In the genomic region with DNA sequence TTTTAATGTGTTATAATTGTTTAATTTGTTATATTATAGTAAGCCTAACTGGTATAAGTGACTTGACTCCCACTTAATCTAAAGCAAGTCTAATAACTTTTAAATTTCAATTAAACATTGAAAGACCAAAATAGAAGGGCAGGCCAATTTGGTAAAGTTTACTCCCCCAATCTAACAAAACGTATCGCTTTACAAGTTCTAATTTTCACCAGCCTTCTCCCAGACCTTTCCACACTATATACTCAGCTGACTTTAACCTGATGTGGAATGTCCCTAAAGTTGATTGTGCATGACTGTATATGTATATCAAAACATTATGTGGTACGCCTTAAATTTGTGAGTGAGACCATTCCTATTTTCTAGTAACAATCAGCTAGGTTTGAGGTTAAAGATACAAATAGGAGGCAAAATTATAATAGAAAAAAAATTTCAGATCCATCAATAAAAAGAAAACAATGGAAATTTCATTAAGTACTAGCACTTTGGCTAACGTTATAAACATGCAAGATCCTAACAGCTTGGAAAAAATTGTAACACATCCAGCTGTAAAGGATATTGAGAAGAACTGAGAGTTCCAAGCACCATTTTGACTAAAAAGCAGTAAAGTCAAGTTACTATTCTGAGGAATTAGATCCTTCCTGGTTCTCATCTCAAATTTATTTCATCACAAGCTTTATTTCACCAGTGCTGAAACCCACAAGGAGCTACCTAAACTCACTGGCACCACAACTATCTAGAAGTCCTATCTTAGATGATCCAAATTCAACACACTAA, we compare ENCODE assay signal across 14 cellular contexts.
DNase-seq lines count a peak whose midpoint lies in the region; ATAC-seq and TF ChIP-seq lines count a peak whose summit lies in the region.
"Had no signal": no experiment of that assay in that cellular context is flagged by ENCODE, and none has a peak within 500 bp of the region (broad histone marks: within the 10 kb centered on the region; RNA-seq: fewer than 3 reads in every experiment).

No MANE protein-coding gene starts in this region.

- peaks cover 7% of the 10 kb centered on the region for H3K27me3 Mint-ChIP-seq in nephron (ENCODE audit: low read depth)
- no peaks in the 10 kb centered on the region for H3K27me3 Mint-ChIP-seq in chondrocyte (ENCODE audit: low read depth)

- H3K4me1 ChIP-seq in left ventricle myocardium inferior (peaks cover 4% of the 10 kb centered on the region), right atrium auricular region (no peaks in the 10 kb centered on the region), HEK293 (ENCODE audit: control insufficient read depth, insufficient read depth, low read length) (no peaks in the 10 kb centered on the region)
- H3K4me1 ChIP-seq: HAP-1 had no signal

- no peaks in the 10 kb centered on the region for H3K36me3 Mint-ChIP-seq in nephron (ENCODE audit: low read depth)
- H3K36me3 Mint-ChIP-seq in chondrocyte (ENCODE audit: low read depth): peaks cover 5% of the 10 kb centered on the region
- H3K36me3 Mint-ChIP-seq: CD4-positive, alpha-beta memory T cell had no signal

- H3K4me3 ChIP-seq in left ventricle myocardium inferior: no peak overlapping the region
- H3K4me3 ChIP-seq in right atrium auricular region: no peak overlapping the region
- no peak overlapping the region for H3K4me3 ChIP-seq in HEK293 (ENCODE audit: low read depth, low read length)
- H3K4me3 ChIP-seq: HAP-1 had no signal

- H3K27ac Mint-ChIP-seq in nephron (peak overlapping the region; percentile 62 to 97 (median 74)), chondrocyte (ENCODE audit: unreplicated experiment) (no peak overlapping the region)
- H3K27ac Mint-ChIP-seq: CD4-positive, alpha-beta memory T cell had no signal

- no peak for DNase-seq in left ventricle myocardium inferior
- DNase-seq in right atrium auricular region (ENCODE audit: low spot score): no peak
- no peak for DNase-seq in chondrocyte (ENCODE audit: low spot score)
- DNase-seq: Calu3; CD4-positive, alpha-beta memory T cell; COR-L47; DMS53; DMS79 treated with DMSO at 0.1 percent for 48 hours; GF-D8; GOT3 had no signal

- H3K4me3 Mint-ChIP-seq in nephron (no peak overlapping the region), chondrocyte (ENCODE audit: unreplicated experiment) (no peak overlapping the region)
- H3K4me3 Mint-ChIP-seq: CD4-positive, alpha-beta memory T cell had no signal

- POLR2A ChIA-PET in HEK293 (lab: Yijun Ruan, JAX): no interaction called here

- no peak for ATAC-seq in HG03571 (IDR thresholded peaks at IDR 0.05; ENCODE audit: unreplicated experiment)

- H3K36me3 ChIP-seq in left ventricle myocardium inferior (no peaks in the 10 kb centered on the region), right atrium auricular region (no peaks in the 10 kb centered on the region), HEK293 (ENCODE audit: control insufficient read depth in 2 of 2, insufficient read depth in 1 of 2, low read length in 2 of 2) (no peaks in the 10 kb centered on the region)
- H3K36me3 ChIP-seq: HAP-1 had no signal

- H3K4me1 Mint-ChIP-seq in nephron (peaks cover 17% of the 10 kb centered on the region), chondrocyte (ENCODE audit: low read depth) (peaks cover 16% of the 10 kb centered on the region)
- H3K4me1 Mint-ChIP-seq: CD4-positive, alpha-beta memory T cell had no signal

- H3K27me3 ChIP-seq in left ventricle myocardium inferior (ENCODE audit: low read depth) (no peaks in the 10 kb centered on the region), right atrium auricular region (no peaks in the 10 kb centered on the region)

- CTCF ChIA-PET in HEK293 (lab: Yijun Ruan, JAX): interaction anchor here (2.9 kb wide), 1 partner anchor 18 kb away, joined by 12 read pairs; no protein-coding TSS in a partner anchor

- TF ChIP-seq CTCF in left ventricle myocardium inferior (IDR thresholded peaks at IDR 0.05; ENCODE audit: borderline replicate concordance) (no peak), right atrium auricular region (IDR thresholded peaks at IDR 0.05) (no peak), HEK293 (tag by site-specific recombination; IDR thresholded peaks at IDR 0.05) (no peak), nephron (IDR thresholded peaks at IDR 0.05; ENCODE audit: unreplicated experiment in 3 of 3) (no peak), chondrocyte (IDR thresholded peaks at IDR 0.05) (no peak)

- H3K9me3 ChIP-seq in left ventricle myocardium inferior (replicated peaks): peaks cover 7% of the 10 kb centered on the region
- no peaks in the 10 kb centered on the region for H3K9me3 ChIP-seq in right atrium auricular region
- no peaks in the 10 kb centered on the region for H3K9me3 ChIP-seq in HEK293 (ENCODE audit: control insufficient read depth, insufficient read depth, low read depth, low read length)
- H3K9me3 ChIP-seq: HAP-1 had no signal

- H3K9me3 Mint-ChIP-seq in nephron: peaks cover 9% of the 10 kb centered on the region
- H3K9me3 Mint-ChIP-seq in chondrocyte (ENCODE audit: low read depth): peaks cover 10% of the 10 kb centered on the region

- intact Hi-C loops in left ventricle myocardium inferior (cut with micrococcal nuclease): no loop called here

- H3K27ac ChIP-seq in left ventricle myocardium inferior (replicated peaks) (peak overlapping the region; percentile 22), right atrium auricular region (no peak overlapping the region), HEK293 (ENCODE audit: extremely low read depth, low read depth, low read length) (no peak overlapping the region)

TF ChIP-seq in HEK293, 187 proteins besides CTCF, POLR2A, EP300 and RAD21:
- TF ChIP-seq ZNF341 (tag by site-specific recombination; IDR thresholded peaks at IDR 0.05; ENCODE audit: low read depth): no peak
- TF ChIP-seq WT1 (tag by site-specific recombination; IDR thresholded peaks at IDR 0.05): peak; percentile 52; the same call in 1 of the 2 replicates
